10 cellular contexts compared by ENCODE assay signal in genomic region chr16:57478396-57479024, GRCh38. TPM values are rescaled to one million over a fixed set of nuclear protein-coding genes. Genes with fewer than 3 reads are reported as not detected.
DNase-seq lines count a peak whose midpoint lies in the region; ATAC-seq and TF ChIP-seq lines count a peak whose summit lies in the region.
"Had no signal": no experiment of that assay in that cellular context is flagged by ENCODE, and none has a peak within 500 bp of the region (broad histone marks: within the 10 kb centered on the region; RNA-seq: fewer than 3 reads in every experiment).

No MANE protein-coding gene starts in this region.

- no peak for TF ChIP-seq EP300 in transverse colon (IDR thresholded peaks at IDR 0.05; ENCODE audit: low read depth)

- H3K36me3 ChIP-seq in left lung (peaks cover 0 to 16% of the 10 kb centered on the region in 2 donors), transverse colon (no peaks in the 10 kb centered on the region)

- H3K4me3 ChIP-seq in left lung (peak overlapping the region; percentile 29 to 44), transverse colon (peak overlapping the region in 3 of 4 donors; percentile 27 to 48 (median 35))
- H3K4me3 ChIP-seq: SK-N-MC had no signal

- ATAC-seq in left lung (no peak), HG03439 (IDR thresholded peaks at IDR 0.05; ENCODE audit: unreplicated experiment) (no peak)

- H3K27me3 ChIP-seq in left lung: peaks cover 0 to 8% of the 10 kb centered on the region in 2 donors
- no peaks in the 10 kb centered on the region for H3K27me3 ChIP-seq in transverse colon

- peaks cover 1% of the 10 kb centered on the region for H3K36me3 Mint-ChIP-seq in activated CD4-positive, alpha-beta T cell treated with anti-CD3 and anti-CD28 coated beads, Interleukin-2, amount 10 ng/mL, durations not matched to agents 24 days and 14 days (ENCODE audit: low read depth)

- no peak overlapping the region for H3K27ac Mint-ChIP-seq in activated CD4-positive, alpha-beta T cell treated with anti-CD3 and anti-CD28 coated beads, Interleukin-2, amount 10 ng/mL, durations not matched to agents 24 days and 14 days

- TF ChIP-seq POLR2A in transverse colon (IDR thresholded peaks at IDR 0.05): no peak

- peak; percentile 54 for DNase-seq in activated effector memory CD4-positive, alpha-beta T cell treated with anti-CD3 and anti-CD28 coated beads, Interleukin-2, amount 50 U/mL, for 16 hours
- DNase-seq in activated effector memory CD4-positive, alpha-beta T cell treated with Interleukin-2 at 50 U/mL for 16 hours: no peak
- DNase-seq in left lung (no peak), transverse colon (no peak)
- no peak for DNase-seq in activated CD4-positive, alpha-beta T cell treated with anti-CD3 and anti-CD28 coated beads, Interleukin-2, amount 10 ng/mL, durations not matched to agents 24 days and 14 days
- DNase-seq: effector CD4-positive, alpha-beta T cell; NCI-H2081 treated with DMSO at 0.1 percent for 48 hours; stimulated activated CD4-positive, alpha-beta T cell treated with anti-CD3 and anti-CD28 coated beads, Interleukin-4, amount 100 ng/mL, for 24 hours had no signal

- in situ Hi-C loops in transverse colon (cut with MboI; ENCODE audit: low pct_ligation_motif_present in 1 of 4, low pct_unique_long_range_greater_than_20kb in 1 of 4, low sequenced_read_pairs in 3 of 4): no loop called here

- peaks cover 2% of the 10 kb centered on the region for H3K27me3 Mint-ChIP-seq in activated CD4-positive, alpha-beta T cell treated with anti-CD3 and anti-CD28 coated beads, Interleukin-2, amount 10 ng/mL, durations not matched to agents 24 days and 14 days

- H3K27ac ChIP-seq in left lung (peak overlapping the region in 1 of 2 donors; percentile 24), transverse colon (peak overlapping the region in 1 of 4 donors; percentile 87)
- H3K27ac ChIP-seq: SK-N-MC had no signal

- intact Hi-C loops in left lung (cut with DNase I): no loop called here
- intact Hi-C loops in transverse colon (cut with DNase I; ENCODE audit: low total_unique reads): no loop called here
- intact Hi-C loops in activated CD4-positive, alpha-beta T cell treated with anti-CD3 and anti-CD28 coated beads, Interleukin-2, amount 10 ng/mL, durations not matched to agents 24 days and 14 days (cut with micrococcal nuclease): loop anchor here (10.0 kb wide), 1 partner anchor 256 kb away; the partner anchor contains the start of gene KATNB1

- H3K4me1 Mint-ChIP-seq in activated CD4-positive, alpha-beta T cell treated with anti-CD3 and anti-CD28 coated beads, Interleukin-2, amount 10 ng/mL, durations not matched to agents 24 days and 14 days: peaks cover 14% of the 10 kb centered on the region

- H3K4me3 Mint-ChIP-seq in activated CD4-positive, alpha-beta T cell treated with anti-CD3 and anti-CD28 coated beads, Interleukin-2, amount 10 ng/mL, durations not matched to agents 24 days and 14 days: no peak overlapping the region

- 54% methylated on average over 8 of the region's 8 CpGs; no CpG with 5 or more reads in 1 of the 2 donors for WGBS in transverse colon (ENCODE audit: low coverage in 1 of 2), 2 donors

- H3K9me3 ChIP-seq in left lung (no peaks in the 10 kb centered on the region), transverse colon (no peaks in the 10 kb centered on the region)

- no peak for TF ChIP-seq CTCF in left lung (IDR thresholded peaks at IDR 0.05)
- TF ChIP-seq CTCF in transverse colon (IDR thresholded peaks at IDR 0.05): no peak

- H3K4me1 ChIP-seq in left lung (peaks cover 43 to 54% of the 10 kb centered on the region in 2 donors), transverse colon (peaks cover 15 to 34% (median 24%) of the 10 kb centered on the region in 4 donors)

- H3K9me3 Mint-ChIP-seq in activated CD4-positive, alpha-beta T cell treated with anti-CD3 and anti-CD28 coated beads, Interleukin-2, amount 10 ng/mL, durations not matched to agents 24 days and 14 days: no peaks in the 10 kb centered on the region

RNA-seq across cellular contexts. Expression of gene DOK4, which starts 7.8 kb away (rescaled TPM):
- 100 to 1,000 TPM in 1 of 2 donors, 10 to 100 TPM in 1; 41.8 to 108 TPM for total RNA-seq in left lung
- 100 to 1,000 TPM in 3 of 4 donors, 10 to 100 TPM in 1; 57.9 to 312 (median 143) TPM for total RNA-seq in transverse colon
- total RNA-seq in activated CD4-positive, alpha-beta T cell treated with anti-CD3 and anti-CD28 coated beads, Interleukin-2, amount 10 ng/mL, durations not matched to agents 24 days and 14 days: 4.2 and 4.3 TPM in 2 replicates

RNA-seq across cellular contexts. Expression of gene POLR2C, which starts 16.0 kb away (rescaled TPM):
- total RNA-seq in left lung (10 to 100 TPM; 76.5 to 85.2 TPM), transverse colon (100 to 1,000 TPM in 1 of 4 donors, 10 to 100 TPM in 3; 39.2 to 104 (median 72.7) TPM)
- total RNA-seq in activated CD4-positive, alpha-beta T cell treated with anti-CD3 and anti-CD28 coated beads, Interleukin-2, amount 10 ng/mL, durations not matched to agents 24 days and 14 days: 88.5 and 90.7 TPM in 2 replicates

RNA-seq across cellular contexts. Expression of gene COQ9, which starts 31.2 kb away (rescaled TPM):
- 10 to 100 TPM; 47.3 to 48.8 TPM for total RNA-seq in left lung
- total RNA-seq in transverse colon: 100 to 1,000 TPM; 113 to 154 (median 148) TPM
- total RNA-seq in activated CD4-positive, alpha-beta T cell treated with anti-CD3 and anti-CD28 coated beads, Interleukin-2, amount 10 ng/mL, durations not matched to agents 24 days and 14 days: 55.2 and 56.7 TPM in 2 replicates

RNA-seq across cellular contexts. Expression of gene CIAPIN1, which starts 31.3 kb away (rescaled TPM):
- 10 to 100 TPM; 48.6 to 51.5 TPM for total RNA-seq in left lung
- total RNA-seq in transverse colon: 10 to 100 TPM; 20.9 to 48.3 (median 40.5) TPM
- 85.4 TPM in 2 replicates for total RNA-seq in activated CD4-positive, alpha-beta T cell treated with anti-CD3 and anti-CD28 coated beads, Interleukin-2, amount 10 ng/mL, durations not matched to agents 24 days and 14 days

RNA-seq across cellular contexts. Expression of gene CCDC102A, which starts 57.9 kb away (rescaled TPM):
- total RNA-seq in left lung: 1 to 10 TPM; 5.2 to 9.3 TPM
- total RNA-seq in transverse colon: 10 to 100 TPM in 1 of 4 donors, 1 to 10 TPM in 3; 2.2 to 17.7 (median 3.7) TPM
- total RNA-seq in activated CD4-positive, alpha-beta T cell treated with anti-CD3 and anti-CD28 coated beads, Interleukin-2, amount 10 ng/mL, durations not matched to agents 24 days and 14 days: 6.0 and 6.7 TPM in 2 replicates
